In the genomic region with DNA sequence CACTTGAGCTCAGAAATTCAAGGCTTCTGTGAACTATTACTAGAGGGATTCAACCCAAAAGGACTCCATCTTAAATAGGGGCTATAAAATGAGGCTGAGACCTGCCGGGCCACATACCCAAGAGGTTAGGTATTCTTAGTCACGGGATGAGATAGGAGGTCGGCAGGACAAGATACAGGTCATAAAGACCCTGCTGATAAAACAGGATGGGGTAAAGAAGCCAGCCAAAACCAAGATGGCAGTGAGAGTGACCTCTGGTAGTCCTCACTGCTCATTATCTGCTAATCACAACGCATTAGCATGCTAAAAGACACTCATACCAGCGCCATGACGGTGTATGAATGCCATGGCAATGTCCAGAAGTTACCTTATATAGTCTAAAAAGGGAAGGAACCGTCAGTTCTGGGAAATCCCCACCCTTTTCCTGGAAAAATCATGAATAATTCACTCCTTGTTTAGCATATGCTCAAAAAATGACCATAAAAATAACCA, we compare ENCODE assay signal across 1 cellular context.
TF ChIP-seq lines count a peak whose summit lies in the region.

No MANE protein-coding gene starts in this region.

TF ChIP-seq in K562, 482 proteins besides CTCF, POLR2A, EP300 and RAD21 (continued from another document):
- TF ChIP-seq, protein P1, sequence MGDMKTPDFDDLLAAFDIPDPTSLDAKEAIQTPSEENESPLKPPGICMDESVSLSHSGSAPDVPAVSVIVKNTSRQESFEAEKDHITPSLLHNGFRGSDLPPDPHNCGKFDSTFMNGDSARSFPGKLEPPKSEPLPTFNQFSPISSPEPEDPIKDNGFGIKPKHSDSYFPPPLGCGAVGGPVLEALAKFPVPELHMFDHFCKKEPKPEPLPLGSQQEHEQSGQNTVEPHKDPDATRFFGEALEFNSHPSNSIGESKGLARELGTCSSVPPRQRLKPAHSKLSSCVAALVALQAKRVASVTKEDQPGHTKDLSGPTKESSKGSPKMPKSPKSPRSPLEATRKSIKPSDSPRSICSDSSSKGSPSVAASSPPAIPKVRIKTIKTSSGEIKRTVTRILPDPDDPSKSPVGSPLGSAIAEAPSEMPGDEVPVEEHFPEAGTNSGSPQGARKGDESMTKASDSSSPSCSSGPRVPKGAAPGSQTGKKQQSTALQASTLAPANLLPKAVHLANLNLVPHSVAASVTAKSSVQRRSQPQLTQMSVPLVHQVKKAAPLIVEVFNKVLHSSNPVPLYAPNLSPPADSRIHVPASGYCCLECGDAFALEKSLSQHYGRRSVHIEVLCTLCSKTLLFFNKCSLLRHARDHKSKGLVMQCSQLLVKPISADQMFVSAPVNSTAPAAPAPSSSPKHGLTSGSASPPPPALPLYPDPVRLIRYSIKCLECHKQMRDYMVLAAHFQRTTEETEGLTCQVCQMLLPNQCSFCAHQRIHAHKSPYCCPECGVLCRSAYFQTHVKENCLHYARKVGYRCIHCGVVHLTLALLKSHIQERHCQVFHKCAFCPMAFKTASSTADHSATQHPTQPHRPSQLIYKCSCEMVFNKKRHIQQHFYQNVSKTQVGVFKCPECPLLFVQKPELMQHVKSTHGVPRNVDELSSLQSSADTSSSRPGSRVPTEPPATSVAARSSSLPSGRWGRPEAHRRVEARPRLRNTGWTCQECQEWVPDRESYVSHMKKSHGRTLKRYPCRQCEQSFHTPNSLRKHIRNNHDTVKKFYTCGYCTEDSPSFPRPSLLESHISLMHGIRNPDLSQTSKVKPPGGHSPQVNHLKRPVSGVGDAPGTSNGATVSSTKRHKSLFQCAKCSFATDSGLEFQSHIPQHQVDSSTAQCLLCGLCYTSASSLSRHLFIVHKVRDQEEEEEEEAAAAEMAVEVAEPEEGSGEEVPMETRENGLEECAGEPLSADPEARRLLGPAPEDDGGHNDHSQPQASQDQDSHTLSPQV (IDR thresholded peaks at IDR 0.05), result peak; percentile 83
- TF ChIP-seq BACH1 (tag; IDR thresholded peaks at IDR 0.05), result peak; percentile 54; the same call in 1 of the 2 replicates
- no peak for TF ChIP-seq GABPB1 (CRISPR knock-in tag; IDR thresholded peaks at IDR 0.05)
- no peak for TF ChIP-seq CXXC5 (CRISPR knock-in tag; IDR thresholded peaks at IDR 0.05)
- TF ChIP-seq TEAD4 (IDR thresholded peaks at IDR 0.05; ENCODE audit: low read length), result peak; percentile 39; the same call in 1 of the 2 replicates
- no peak for TF ChIP-seq TEAD4 (CRISPR knock-in tag; IDR thresholded peaks at IDR 0.05; ENCODE audit: borderline replicate concordance)
- TF ChIP-seq ZNF175 (CRISPR knock-in tag; IDR thresholded peaks at IDR 0.05; ENCODE audit: low read depth), result peak; percentile 61; the same call in 1 of the 2 replicates
- TF ChIP-seq, protein P2, sequence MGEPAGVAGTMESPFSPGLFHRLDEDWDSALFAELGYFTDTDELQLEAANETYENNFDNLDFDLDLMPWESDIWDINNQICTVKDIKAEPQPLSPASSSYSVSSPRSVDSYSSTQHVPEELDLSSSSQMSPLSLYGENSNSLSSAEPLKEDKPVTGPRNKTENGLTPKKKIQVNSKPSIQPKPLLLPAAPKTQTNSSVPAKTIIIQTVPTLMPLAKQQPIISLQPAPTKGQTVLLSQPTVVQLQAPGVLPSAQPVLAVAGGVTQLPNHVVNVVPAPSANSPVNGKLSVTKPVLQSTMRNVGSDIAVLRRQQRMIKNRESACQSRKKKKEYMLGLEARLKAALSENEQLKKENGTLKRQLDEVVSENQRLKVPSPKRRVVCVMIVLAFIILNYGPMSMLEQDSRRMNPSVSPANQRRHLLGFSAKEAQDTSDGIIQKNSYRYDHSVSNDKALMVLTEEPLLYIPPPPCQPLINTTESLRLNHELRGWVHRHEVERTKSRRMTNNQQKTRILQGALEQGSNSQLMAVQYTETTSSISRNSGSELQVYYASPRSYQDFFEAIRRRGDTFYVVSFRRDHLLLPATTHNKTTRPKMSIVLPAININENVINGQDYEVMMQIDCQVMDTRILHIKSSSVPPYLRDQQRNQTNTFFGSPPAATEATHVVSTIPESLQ (CRISPR knock-in tag; IDR thresholded peaks at IDR 0.05), result no peak
- TF ChIP-seq, protein P3, sequence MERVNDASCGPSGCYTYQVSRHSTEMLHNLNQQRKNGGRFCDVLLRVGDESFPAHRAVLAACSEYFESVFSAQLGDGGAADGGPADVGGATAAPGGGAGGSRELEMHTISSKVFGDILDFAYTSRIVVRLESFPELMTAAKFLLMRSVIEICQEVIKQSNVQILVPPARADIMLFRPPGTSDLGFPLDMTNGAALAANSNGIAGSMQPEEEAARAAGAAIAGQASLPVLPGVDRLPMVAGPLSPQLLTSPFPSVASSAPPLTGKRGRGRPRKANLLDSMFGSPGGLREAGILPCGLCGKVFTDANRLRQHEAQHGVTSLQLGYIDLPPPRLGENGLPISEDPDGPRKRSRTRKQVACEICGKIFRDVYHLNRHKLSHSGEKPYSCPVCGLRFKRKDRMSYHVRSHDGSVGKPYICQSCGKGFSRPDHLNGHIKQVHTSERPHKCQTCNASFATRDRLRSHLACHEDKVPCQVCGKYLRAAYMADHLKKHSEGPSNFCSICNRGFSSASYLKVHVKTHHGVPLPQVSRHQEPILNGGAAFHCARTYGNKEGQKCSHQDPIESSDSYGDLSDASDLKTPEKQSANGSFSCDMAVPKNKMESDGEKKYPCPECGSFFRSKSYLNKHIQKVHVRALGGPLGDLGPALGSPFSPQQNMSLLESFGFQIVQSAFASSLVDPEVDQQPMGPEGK (CRISPR knock-in tag; IDR thresholded peaks at IDR 0.05; ENCODE audit: borderline replicate concordance), result no peak
- TF ChIP-seq RFX1 (IDR thresholded peaks at IDR 0.05), result peak; percentile 53
- peak; percentile 15; the same call in 1 of the 2 replicates for TF ChIP-seq DMBX1 (CRISPR knock-in tag; IDR thresholded peaks at IDR 0.05; ENCODE audit: borderline replicate concordance)
- peak; percentile 87 for TF ChIP-seq HDAC8 (tag; IDR thresholded peaks at IDR 0.05)
- peak; percentile 56; the same call in 1 of the 2 replicates for TF ChIP-seq ESRRA (IDR thresholded peaks at IDR 0.05; ENCODE audit: borderline replicate concordance, low read depth)
- TF ChIP-seq, protein P4, sequence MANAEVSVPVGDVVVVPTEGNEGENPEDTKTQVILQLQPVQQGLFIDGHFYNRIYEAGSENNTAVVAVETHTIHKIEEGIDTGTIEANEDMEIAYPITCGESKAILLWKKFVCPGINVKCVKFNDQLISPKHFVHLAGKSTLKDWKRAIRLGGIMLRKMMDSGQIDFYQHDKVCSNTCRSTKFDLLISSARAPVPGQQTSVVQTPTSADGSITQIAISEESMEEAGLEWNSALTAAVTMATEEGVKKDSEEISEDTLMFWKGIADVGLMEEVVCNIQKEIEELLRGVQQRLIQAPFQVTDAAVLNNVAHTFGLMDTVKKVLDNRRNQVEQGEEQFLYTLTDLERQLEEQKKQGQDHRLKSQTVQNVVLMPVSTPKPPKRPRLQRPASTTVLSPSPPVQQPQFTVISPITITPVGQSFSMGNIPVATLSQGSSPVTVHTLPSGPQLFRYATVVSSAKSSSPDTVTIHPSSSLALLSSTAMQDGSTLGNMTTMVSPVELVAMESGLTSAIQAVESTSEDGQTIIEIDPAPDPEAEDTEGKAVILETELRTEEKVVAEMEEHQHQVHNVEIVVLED (CRISPR knock-in tag; IDR thresholded peaks at IDR 0.05), result no peak
- no peak for TF ChIP-seq ILK (tag; IDR thresholded peaks at IDR 0.05; ENCODE audit: borderline replicate concordance, low read depth)
- peak; percentile 30; the same call in 1 of the 2 replicates for TF ChIP-seq MEF2A (IDR thresholded peaks at IDR 0.05; ENCODE audit: control insufficient read depth, low read depth, low read length)
- 0 out of 4 replicates have a peak, but pooled peaks of 1 of the 2 experiments have one; percentile 15 for TF ChIP-seq SIX5 (IDR thresholded peaks at IDR 0.05; ENCODE audit: borderline replicate concordance in 1 of 2, insufficient read depth in 1 of 2, low read depth in 1 of 2, low read length in 2 of 2)
- no peak for TF ChIP-seq GATAD2A (IDR thresholded peaks at IDR 0.05)
- TF ChIP-seq, protein P5, sequence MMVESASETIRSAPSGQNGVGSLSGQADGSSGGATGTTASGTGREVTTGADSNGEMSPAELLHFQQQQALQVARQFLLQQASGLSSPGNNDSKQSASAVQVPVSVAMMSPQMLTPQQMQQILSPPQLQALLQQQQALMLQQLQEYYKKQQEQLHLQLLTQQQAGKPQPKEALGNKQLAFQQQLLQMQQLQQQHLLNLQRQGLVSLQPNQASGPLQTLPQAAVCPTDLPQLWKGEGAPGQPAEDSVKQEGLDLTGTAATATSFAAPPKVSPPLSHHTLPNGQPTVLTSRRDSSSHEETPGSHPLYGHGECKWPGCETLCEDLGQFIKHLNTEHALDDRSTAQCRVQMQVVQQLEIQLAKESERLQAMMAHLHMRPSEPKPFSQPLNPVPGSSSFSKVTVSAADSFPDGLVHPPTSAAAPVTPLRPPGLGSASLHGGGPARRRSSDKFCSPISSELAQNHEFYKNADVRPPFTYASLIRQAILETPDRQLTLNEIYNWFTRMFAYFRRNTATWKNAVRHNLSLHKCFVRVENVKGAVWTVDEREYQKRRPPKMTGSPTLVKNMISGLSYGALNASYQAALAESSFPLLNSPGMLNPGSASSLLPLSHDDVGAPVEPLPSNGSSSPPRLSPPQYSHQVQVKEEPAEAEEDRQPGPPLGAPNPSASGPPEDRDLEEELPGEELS (CRISPR knock-in tag; IDR thresholded peaks at IDR 0.05; ENCODE audit: borderline replicate concordance), result no peak
- TF ChIP-seq PYGO2 (tag; IDR thresholded peaks at IDR 0.05), result peak; percentile 44; the same call in 1 of the 2 replicates
- TF ChIP-seq, protein P6, sequence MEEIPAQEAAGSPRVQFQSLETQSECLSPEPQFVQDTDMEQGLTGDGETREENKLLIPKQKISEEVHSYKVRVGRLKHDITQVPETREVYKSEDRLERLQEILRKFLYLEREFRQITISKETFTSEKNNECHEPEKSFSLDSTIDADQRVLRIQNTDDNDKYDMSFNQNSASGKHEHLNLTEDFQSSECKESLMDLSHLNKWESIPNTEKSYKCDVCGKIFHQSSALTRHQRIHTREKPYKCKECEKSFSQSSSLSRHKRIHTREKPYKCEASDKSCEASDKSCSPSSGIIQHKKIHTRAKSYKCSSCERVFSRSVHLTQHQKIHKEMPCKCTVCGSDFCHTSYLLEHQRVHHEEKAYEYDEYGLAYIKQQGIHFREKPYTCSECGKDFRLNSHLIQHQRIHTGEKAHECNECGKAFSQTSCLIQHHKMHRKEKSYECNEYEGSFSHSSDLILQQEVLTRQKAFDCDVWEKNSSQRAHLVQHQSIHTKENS (CRISPR knock-in tag; IDR thresholded peaks at IDR 0.05), result no peak
- TF ChIP-seq, protein P7, sequence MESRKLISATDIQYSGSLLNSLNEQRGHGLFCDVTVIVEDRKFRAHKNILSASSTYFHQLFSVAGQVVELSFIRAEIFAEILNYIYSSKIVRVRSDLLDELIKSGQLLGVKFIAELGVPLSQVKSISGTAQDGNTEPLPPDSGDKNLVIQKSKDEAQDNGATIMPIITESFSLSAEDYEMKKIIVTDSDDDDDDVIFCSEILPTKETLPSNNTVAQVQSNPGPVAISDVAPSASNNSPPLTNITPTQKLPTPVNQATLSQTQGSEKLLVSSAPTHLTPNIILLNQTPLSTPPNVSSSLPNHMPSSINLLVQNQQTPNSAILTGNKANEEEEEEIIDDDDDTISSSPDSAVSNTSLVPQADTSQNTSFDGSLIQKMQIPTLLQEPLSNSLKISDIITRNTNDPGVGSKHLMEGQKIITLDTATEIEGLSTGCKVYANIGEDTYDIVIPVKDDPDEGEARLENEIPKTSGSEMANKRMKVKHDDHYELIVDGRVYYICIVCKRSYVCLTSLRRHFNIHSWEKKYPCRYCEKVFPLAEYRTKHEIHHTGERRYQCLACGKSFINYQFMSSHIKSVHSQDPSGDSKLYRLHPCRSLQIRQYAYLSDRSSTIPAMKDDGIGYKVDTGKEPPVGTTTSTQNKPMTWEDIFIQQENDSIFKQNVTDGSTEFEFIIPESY (CRISPR knock-in tag; IDR thresholded peaks at IDR 0.05), result 0 out of 2 replicates have a peak, but pooled peaks have one; percentile 20
- no peak for TF ChIP-seq DIDO1 (tag; IDR thresholded peaks at IDR 0.05; ENCODE audit: low read depth)
- TF ChIP-seq TRIM24 (IDR thresholded peaks at IDR 0.05), result peak; percentile 35 to 60; a peak in 3 of 4 replicates
- TF ChIP-seq GATA2 (CRISPR knock-in tag; IDR thresholded peaks at IDR 0.05), result peak; percentile 36; the same call in 1 of the 2 replicates
- TF ChIP-seq POLR2H (tag; IDR thresholded peaks at IDR 0.05; ENCODE audit: low read depth), result peak; percentile 44; the same call in 1 of the 2 replicates
- peak; percentile 9 to 27; a peak in 2 of 3 replicates for TF ChIP-seq CBX3 (IDR thresholded peaks at IDR 0.05; ENCODE audit: borderline replicate concordance in 1 of 2, low read length in 2 of 2)
- TF ChIP-seq STAT5A (IDR thresholded peaks at IDR 0.05; ENCODE audit: borderline replicate concordance, low read length), result peak; percentile 96
- no peak for TF ChIP-seq ARHGAP35 (IDR thresholded peaks at IDR 0.05; ENCODE audit: partially characterized antibody)
- TF ChIP-seq, protein P8, sequence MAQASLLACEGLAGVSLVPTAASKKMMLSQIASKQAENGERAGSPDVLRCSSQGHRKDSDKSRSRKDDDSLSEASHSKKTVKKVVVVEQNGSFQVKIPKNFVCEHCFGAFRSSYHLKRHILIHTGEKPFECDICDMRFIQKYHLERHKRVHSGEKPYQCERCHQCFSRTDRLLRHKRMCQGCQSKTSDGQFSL (CRISPR knock-in tag; IDR thresholded peaks at IDR 0.05), result no peak
- TF ChIP-seq, protein P8 (tag; IDR thresholded peaks at IDR 0.05), result peak in 1 of 2 experiments; percentile 78; a peak in 2 of 4 replicates
- TF ChIP-seq YY1 (IDR thresholded peaks at IDR 0.05; ENCODE audit: borderline replicate concordance in 1 of 3, control insufficient read depth in 1 of 3, extremely low read depth in 1 of 3, insufficient read depth in 3 of 3, insufficient read length in 1 of 3, insufficient replicate concordance in 2 of 3, low read depth in 1 of 3, low read length in 2 of 3), result peak in 1 of 3 experiments; percentile 80
- TF ChIP-seq L3MBTL2 (IDR thresholded peaks at IDR 0.05), result no peak
- TF ChIP-seq ARID1B (IDR thresholded peaks at IDR 0.05), result peak; percentile 21; the same call in 1 of the 2 replicates
- TF ChIP-seq SMARCA4 (IDR thresholded peaks at IDR 0.05), result no peak
